ENCODE assay signal across 8 cellular contexts in genomic region chr13:76885203-76886004, GRCh38. TPM values are rescaled to one million over a fixed set of nuclear protein-coding genes. Genes with fewer than 3 reads are reported as not detected.
DNase-seq lines count a peak whose midpoint lies in the region; ATAC-seq, FAIRE-seq and TF ChIP-seq lines count a peak whose summit lies in the region.

No MANE protein-coding gene starts in this region.

- no peaks in the 10 kb centered on the region for H3K9me3 Mint-ChIP-seq in activated T-helper 17 cell treated with anti-CD3 and anti-CD28 coated beads, Interleukin-2, amount 50 U/mL, for 72 hours
- H3K9me3 Mint-ChIP-seq in nephron progenitor cell: no peaks in the 10 kb centered on the region

- H3K4me1 Mint-ChIP-seq in activated T-helper 17 cell treated with anti-CD3 and anti-CD28 coated beads, Interleukin-2, amount 50 U/mL, for 72 hours: peaks cover 10% of the 10 kb centered on the region
- peaks cover 22% of the 10 kb centered on the region for H3K4me1 Mint-ChIP-seq in nephron progenitor cell

- H3K4me1 ChIP-seq in OCI-LY3 (ENCODE audit: low read length): peaks cover 28% of the 10 kb centered on the region

- H3K27ac ChIP-seq in OCI-LY3 (ENCODE audit: low read length): no peak overlapping the region
- peak overlapping the region; percentile 68 for H3K27ac ChIP-seq in substantia nigra (ENCODE audit: low read depth, low read length, poor library complexity, severe bottlenecking)

- H3K27me3 Mint-ChIP-seq in activated T-helper 17 cell treated with anti-CD3 and anti-CD28 coated beads, Interleukin-2, amount 50 U/mL, for 72 hours: peaks cover 7% of the 10 kb centered on the region
- H3K27me3 Mint-ChIP-seq in nephron progenitor cell (ENCODE audit: low read depth, poor library complexity): peaks cover 65% of the 10 kb centered on the region

- peak overlapping the region; percentile 79 for H3K9ac ChIP-seq in OCI-LY3 (ENCODE audit: low read length)

- peaks cover 11% of the 10 kb centered on the region for H3K36me3 ChIP-seq in OCI-LY3 (replicated peaks; ENCODE audit: low read depth, low read length)

- H4K20me1 ChIP-seq in OCI-LY3 (ENCODE audit: insufficient read depth, low read length): no peaks in the 10 kb centered on the region

- H3K27me3 ChIP-seq in OCI-LY3 (ENCODE audit: low read depth, low read length): peaks cover under 1% of the 10 kb centered on the region; the same call in 1 of the 2 replicates

- no peaks in the 10 kb centered on the region for H3K36me3 Mint-ChIP-seq in activated T-helper 17 cell treated with anti-CD3 and anti-CD28 coated beads, Interleukin-2, amount 50 U/mL, for 72 hours (ENCODE audit: low read depth)
- H3K36me3 Mint-ChIP-seq in nephron progenitor cell (ENCODE audit: low read depth): no peaks in the 10 kb centered on the region

- peak in 9 of 14 donors; percentile 17 to 83 (median 56) for DNase-seq in C1 segment of cervical spinal cord (lab: John Stamatoyannopoulos, UW)
- peak; percentile 31 for DNase-seq in GM19239 (ENCODE audit: insufficient read length, low spot score)
- peak; percentile 69 for DNase-seq in fibroblast of mammary gland (ENCODE audit: low read depth)
- DNase-seq in nephron progenitor cell: peak; percentile 68
- peak in 38 of 49 donors; percentile 7 to 77 (median 36) for DNase-seq in substantia nigra (lab: John Stamatoyannopoulos, UW)

- peak overlapping the region; percentile 48 for H3K27ac Mint-ChIP-seq in activated T-helper 17 cell treated with anti-CD3 and anti-CD28 coated beads, Interleukin-2, amount 50 U/mL, for 72 hours
- H3K27ac Mint-ChIP-seq in nephron progenitor cell: no peak overlapping the region

- H3K9me3 ChIP-seq in OCI-LY3 (ENCODE audit: insufficient read depth, low read length): no peaks in the 10 kb centered on the region

- FAIRE-seq in GM19239 (lab: Jason Lieb, UNC): peak; percentile 86

- H3K4me3 ChIP-seq in OCI-LY3 (ENCODE audit: low read length) (peak overlapping the region; percentile 82), fibroblast of mammary gland (ENCODE audit: control insufficient read depth, low read depth, low read length) (peak overlapping the region; percentile 74)

- peak; percentile 45 for ATAC-seq in HG03378 (IDR thresholded peaks at IDR 0.05; ENCODE audit: unreplicated experiment)
- ATAC-seq in activated T-helper 17 cell treated with anti-CD3 and anti-CD28 coated beads, Interleukin-2, amount 50 U/mL, for 72 hours (replicated peaks): peak; percentile 67

- peak overlapping the region; percentile 87 for H3K4me3 Mint-ChIP-seq in activated T-helper 17 cell treated with anti-CD3 and anti-CD28 coated beads, Interleukin-2, amount 50 U/mL, for 72 hours
- H3K4me3 Mint-ChIP-seq in nephron progenitor cell: peak overlapping the region; percentile 83

- H3K4me2 ChIP-seq in OCI-LY3 (ENCODE audit: low read length): peak overlapping the region; percentile 87

- peaks cover 13% of the 10 kb centered on the region for H3K79me2 ChIP-seq in OCI-LY3 (ENCODE audit: low read length)

- TF ChIP-seq CTCF in OCI-LY3 (IDR thresholded peaks at IDR 0.05; ENCODE audit: low read depth, low read length) (peak; percentile 66), fibroblast of mammary gland (conservative IDR thresholded peaks at IDR 0.05; ENCODE audit: control insufficient read depth, insufficient read depth, low read depth, low read length) (peak; percentile 35), nephron progenitor cell (IDR thresholded peaks at IDR 0.05) (no peak)

- H2AFZ ChIP-seq in OCI-LY3 (ENCODE audit: low read depth, low read length): peak overlapping the region; percentile 77

RNA-seq across cellular contexts. Expression of gene KCTD12, which starts 0.8 kb away (rescaled TPM):
- 1 to 10 TPM; 6.7 to 8.3 TPM for total RNA-seq in activated T-helper 17 cell treated with anti-CD3 and anti-CD28 coated beads, Interleukin-2, amount 50 U/mL, for 72 hours
